Comparison of ENCODE assay signal across 1 cellular context in genomic region chr6:138609801-138610430, GRCh38.
A peak's percentile ranks its signal among the peaks of the same experiment; 100 is the strongest.
TF ChIP-seq lines count a peak whose summit lies in the region.

No MANE protein-coding gene starts in this region.

TF ChIP-seq in HepG2, 621 proteins besides CTCF, POLR2A, EP300 and RAD21 (continued from another document):
- TF ChIP-seq UBTF (CRISPR knock-in tag; IDR thresholded peaks at IDR 0.05) (no peak), ZNF883 (CRISPR knock-in tag; IDR thresholded peaks at IDR 0.05; ENCODE audit: not compliant biosample characterization) (no peak), LCORL (IDR thresholded peaks at IDR 0.05) (no peak), LCORL (CRISPR knock-in tag; IDR thresholded peaks at IDR 0.05) (peak; percentile 63; the same call in 1 of the 2 replicates), PATZ1 (CRISPR knock-in tag; IDR thresholded peaks at IDR 0.05) (0 out of 2 replicates have a peak, but pooled peaks have one; percentile 22), ZNF513 (CRISPR knock-in tag; conservative IDR thresholded peaks at IDR 0.05) (no peak), ZNF576 (CRISPR knock-in tag; IDR thresholded peaks at IDR 0.05) (no peak), HNRNPH1 (optimal IDR thresholded peaks at IDR 0.05; ENCODE audit: low read depth, low read length) (no peak), TRIM24 (CRISPR knock-in tag; IDR thresholded peaks at IDR 0.05) (no peak), CSRNP2 (CRISPR knock-in tag; conservative IDR thresholded peaks at IDR 0.05; ENCODE audit: low read depth) (peak; percentile 67; the same call in 1 of the 2 replicates), ISL2 (CRISPR knock-in tag; IDR thresholded peaks at IDR 0.05) (no peak), NFRKB (IDR thresholded peaks at IDR 0.05) (no peak), GATAD2A (CRISPR knock-in tag; IDR thresholded peaks at IDR 0.05) (peak; percentile 50; the same call in 1 of the 2 replicates), ZNF691 (CRISPR knock-in tag; IDR thresholded peaks at IDR 0.05; ENCODE audit: borderline replicate concordance, low read depth) (no peak; the same call in 1 of the 2 replicates), POGK (CRISPR knock-in tag; conservative IDR thresholded peaks at IDR 0.05) (no peak), ARNT2 (CRISPR knock-in tag; IDR thresholded peaks at IDR 0.05; ENCODE audit: low read depth) (no peak), HMGA1 (CRISPR knock-in tag; conservative IDR thresholded peaks at IDR 0.05) (no peak), JUND (CRISPR knock-in tag; IDR thresholded peaks at IDR 0.05) (no peak), ZMYM2 (CRISPR knock-in tag; IDR thresholded peaks at IDR 0.05) (no peak), SAFB2 (CRISPR knock-in tag; IDR thresholded peaks at IDR 0.05; ENCODE audit: borderline replicate concordance, low read depth) (no peak), ZEB1 (IDR thresholded peaks at IDR 0.05; ENCODE audit: insufficient replicate concordance, low read depth) (no peak), ZNF792 (CRISPR knock-in tag; IDR thresholded peaks at IDR 0.05) (peak; percentile 69; the same call in 1 of the 2 replicates), SIX1 (CRISPR knock-in tag; IDR thresholded peaks at IDR 0.05; ENCODE audit: borderline replicate concordance) (no peak), BCL6 (CRISPR knock-in tag; IDR thresholded peaks at IDR 0.05) (no peak), ZNF556 (CRISPR knock-in tag; IDR thresholded peaks at IDR 0.05; ENCODE audit: borderline replicate concordance) (no peak), ZNF431 (CRISPR knock-in tag; IDR thresholded peaks at IDR 0.05; ENCODE audit: borderline replicate concordance, low read depth) (no peak), HNF4G (IDR thresholded peaks at IDR 0.05; ENCODE audit: borderline replicate concordance, low read depth, low read length) (no peak), HNF4G (CRISPR knock-in tag; IDR thresholded peaks at IDR 0.05; ENCODE audit: borderline replicate concordance, low read depth) (no peak), ZNF180 (CRISPR knock-in tag; IDR thresholded peaks at IDR 0.05; ENCODE audit: borderline replicate concordance, low read depth) (no peak), LRRFIP1 (CRISPR knock-in tag; conservative IDR thresholded peaks at IDR 0.05) (no peak), ZNF274 (CRISPR knock-in tag; IDR thresholded peaks at IDR 0.05) (no peak), ZNF761 (CRISPR knock-in tag; conservative IDR thresholded peaks at IDR 0.05) (no peak), RXRB (CRISPR knock-in tag; IDR thresholded peaks at IDR 0.05; ENCODE audit: borderline replicate concordance) (no peak), SNAPC2 (CRISPR knock-in tag; IDR thresholded peaks at IDR 0.05) (no peak), E2F5 (CRISPR knock-in tag; conservative IDR thresholded peaks at IDR 0.05) (no peak), MTA3 (CRISPR knock-in tag; IDR thresholded peaks at IDR 0.05) (no peak), ZNF232 (CRISPR knock-in tag; IDR thresholded peaks at IDR 0.05; ENCODE audit: borderline replicate concordance) (no peak), MZF1 (CRISPR knock-in tag; IDR thresholded peaks at IDR 0.05; ENCODE audit: borderline replicate concordance) (no peak), ATF7 (IDR thresholded peaks at IDR 0.05) (no peak), ATF7 (CRISPR knock-in tag; IDR thresholded peaks at IDR 0.05) (no peak), POLR2G (IDR thresholded peaks at IDR 0.05; ENCODE audit: low read depth, low read length) (no peak), NKX3-1 (CRISPR knock-in tag; IDR thresholded peaks at IDR 0.05) (no peak), KDM3A (CRISPR knock-in tag; IDR thresholded peaks at IDR 0.05; ENCODE audit: low read depth) (no peak), DNMT3B (CRISPR knock-in tag; conservative IDR thresholded peaks at IDR 0.05) (no peak), PRMT3 (CRISPR knock-in tag; IDR thresholded peaks at IDR 0.05; ENCODE audit: borderline replicate concordance, low read depth) (no peak)
